Comparison of ENCODE assay signal across 8 cellular contexts in genomic region chr22:49934891-49935557, GRCh38. TPM values are rescaled to one million over a fixed set of nuclear protein-coding genes. Genes with fewer than 3 reads are reported as not detected.
DNase-seq lines count a peak whose midpoint lies in the region; ATAC-seq, FAIRE-seq and TF ChIP-seq lines count a peak whose summit lies in the region.

No MANE protein-coding gene starts in this region.

- no peak for TF ChIP-seq POLR2A in H1 (IDR thresholded peaks at IDR 0.05; ENCODE audit: control extremely low read depth in 1 of 2, low read depth in 2 of 2, low read length in 2 of 2)

- peak; percentile 77 to 86 (median 81) for DNase-seq in CD4-positive, alpha-beta memory T cell
- peak; percentile 12 for DNase-seq in MV-4-11 (lab: John Stamatoyannopoulos, UW)
- peak; percentile 90 for DNase-seq in activated CD4-positive, alpha-beta memory T cell treated with anti-CD3 and anti-CD28 coated beads, Interleukin-2, amount 10 ng/mL, durations not matched to agents 7 days and 5 days
- peak in 1 of 2 experiments; percentile 77 for DNase-seq in H1 (ENCODE audit: low read depth in 1 of 2, low spot score in 2 of 2)
- DNase-seq in midbrain (lab: John Stamatoyannopoulos, UW), result peak; percentile 34
- DNase-seq in stimulated activated CD8-positive, alpha-beta memory T cell treated with anti-CD3 and anti-CD28 coated beads, Interleukin-7, amount 100 ng/mL, for 24 hours (ENCODE audit: low read depth), result peak; percentile 79
- DNase-seq in foreskin keratinocyte, result no peak
- DNase-seq in GF-D8 (lab: John Stamatoyannopoulos, UW), result no peak

- TF ChIP-seq CTCF in H1 (IDR thresholded peaks at IDR 0.05; ENCODE audit: control extremely low read depth in 1 of 3, insufficient read depth in 1 of 3, low read depth in 1 of 3, low read length in 3 of 3) (no peak), foreskin keratinocyte (conservative IDR thresholded peaks at IDR 0.05) (no peak)

- H3K79me1 ChIP-seq in H1 (ENCODE audit: low read depth, low read length), result no peaks in the 10 kb centered on the region; the same call in 1 of the 2 replicates

- H2BK15ac ChIP-seq in H1 (ENCODE audit: low read length), result peak overlapping the region; percentile 46; the same call in 1 of the 2 replicates

- peaks cover 0 to 7% of the 10 kb centered on the region in 2 experiments for H4K20me1 ChIP-seq in H1 (replicated peaks in 1 of 2; ENCODE audit: control insufficient read depth in 1 of 2, insufficient read depth in 2 of 2, low read length in 2 of 2)

- peak overlapping the region; percentile 38 for H3K4ac ChIP-seq in H1 (replicated peaks; ENCODE audit: insufficient read length, low read depth, low read length)

- CTCF ChIA-PET in CD4-positive, alpha-beta memory T cell (lab: Charles Lee; ENCODE audit: partially characterized antibody), result no interaction called here
- CTCF ChIA-PET in activated CD4-positive, alpha-beta memory T cell treated with anti-CD3 and anti-CD28 coated beads, Interleukin-2, amount 10 ng/mL, durations not matched to agents 7 days and 5 days (lab: Charles Lee), result no interaction called here
- CTCF ChIA-PET in H1 (lab: Charles Lee; ENCODE audit: partially characterized antibody), result no interaction called here

- no peak for TF ChIP-seq EP300 in H1 (IDR thresholded peaks at IDR 0.05; ENCODE audit: borderline replicate concordance in 1 of 2, low read depth in 2 of 2, low read length in 2 of 2)

- intact Hi-C loops in CD4-positive, alpha-beta memory T cell (cut with micrococcal nuclease), result loop anchor here (10.0 kb wide), 1 partner anchor 250 kb away; the partner anchor contains the start of gene TRABD

- no peak overlapping the region; the same call in 1 of the 2 replicates for H4K8ac ChIP-seq in H1 (ENCODE audit: extremely low read depth, insufficient read depth, low read length)

- peaks cover 14 to 49% (median 26%) of the 10 kb centered on the region in 4 donors for H3K4me1 Mint-ChIP-seq in CD4-positive, alpha-beta memory T cell
- H3K4me1 Mint-ChIP-seq in activated CD4-positive, alpha-beta memory T cell treated with anti-CD3 and anti-CD28 coated beads, Interleukin-2, amount 10 ng/mL, durations not matched to agents 7 days and 5 days, result peaks cover 44% of the 10 kb centered on the region

- peaks cover 0 to 3% of the 10 kb centered on the region in 2 donors for H3K36me3 Mint-ChIP-seq in CD4-positive, alpha-beta memory T cell
- H3K36me3 Mint-ChIP-seq in activated CD4-positive, alpha-beta memory T cell treated with anti-CD3 and anti-CD28 coated beads, Interleukin-2, amount 10 ng/mL, durations not matched to agents 7 days and 5 days (ENCODE audit: low read depth), result no peaks in the 10 kb centered on the region

- peak overlapping the region in 1 of 2 donors; percentile 18 for H3K4me3 ChIP-seq in CD4-positive, alpha-beta memory T cell (ENCODE audit: low read length in 2 of 2)
- H3K4me3 ChIP-seq in H1 (ENCODE audit: extremely low read depth in 1 of 4, insufficient read depth in 2 of 4, low read depth in 3 of 4, low read length in 4 of 4), result peak overlapping the region in 2 of 4 experiments; percentile 21 to 61; a peak in 4 of 8 replicates

- H3K27ac ChIP-seq in CD4-positive, alpha-beta memory T cell (ENCODE audit: low read depth, low read length), result peak overlapping the region; percentile 88
- H3K27ac ChIP-seq in H1 (ENCODE audit: low read depth, low read length) (no peak overlapping the region), foreskin keratinocyte (no peak overlapping the region)

- H3K23me2 ChIP-seq in H1 (ENCODE audit: low read depth, low read length), result peaks cover 8% of the 10 kb centered on the region; the same call in 1 of the 2 replicates

- no peaks in the 10 kb centered on the region for H3K36me3 ChIP-seq in CD4-positive, alpha-beta memory T cell (ENCODE audit: insufficient read depth, low read length)
- H3K36me3 ChIP-seq in H1 (ENCODE audit: control insufficient read depth in 2 of 4, insufficient read depth in 4 of 4, low read length in 3 of 4), result no peaks in the 10 kb centered on the region

- peak overlapping the region; percentile 90 for H3K18ac ChIP-seq in H1 (ENCODE audit: extremely low read depth, low read length)

- H2BK120ac ChIP-seq in H1 (replicated peaks; ENCODE audit: low read depth, low read length), result no peak overlapping the region

- no peak overlapping the region for H3K23ac ChIP-seq in H1 (ENCODE audit: insufficient read length)

- TF ChIP-seq RAD21 in H1 (IDR thresholded peaks at IDR 0.05 in 1 of 2, conservative IDR thresholded peaks at IDR 0.05 in 1 of 2; ENCODE audit: low read depth in 2 of 2, low read length in 2 of 2), result no peak

- H3K27me3 ChIP-seq in CD4-positive, alpha-beta memory T cell (ENCODE audit: insufficient read depth, low read length), result no peaks in the 10 kb centered on the region
- peaks cover 0 to 6% (median 5%) of the 10 kb centered on the region in 4 experiments; a peak in 6 of 7 replicates for H3K27me3 ChIP-seq in H1 (replicated peaks in 1 of 4; ENCODE audit: control insufficient read depth in 3 of 4, extremely low read depth in 1 of 4, insufficient read depth in 3 of 4, low read length in 3 of 4)
- peaks cover under 1% of the 10 kb centered on the region for H3K27me3 ChIP-seq in foreskin keratinocyte

- no peaks in the 10 kb centered on the region for H3K9me3 Mint-ChIP-seq in CD4-positive, alpha-beta memory T cell
- H3K9me3 Mint-ChIP-seq in activated CD4-positive, alpha-beta memory T cell treated with anti-CD3 and anti-CD28 coated beads, Interleukin-2, amount 10 ng/mL, durations not matched to agents 7 days and 5 days, result no peaks in the 10 kb centered on the region

- no peak overlapping the region for H3K56ac ChIP-seq in H1 (replicated peaks; ENCODE audit: insufficient read length, low read depth, low read length)

- H2AK5ac ChIP-seq in H1 (ENCODE audit: low read depth, low read length), result no peak overlapping the region

- H2BK5ac ChIP-seq in H1 (ENCODE audit: low read depth, low read length), result no peak overlapping the region; the same call in 1 of the 2 replicates

- H3K14ac ChIP-seq in H1 (ENCODE audit: insufficient read length), result no peak overlapping the region

- 18% methylated on average over 13 of the region's 56 CpGs; no CpG with 5 or more reads in 1 of the 2 experiments for WGBS in H1 (ENCODE audit: extremely low coverage in 1 of 2, insufficient coverage in 1 of 2, insufficient read length in 1 of 2, insufficient replicate concordance in 2 of 2, low coverage in 1 of 2, low lambda C conversion rate in 2 of 2, missing lambda C conversion rate in 1 of 2), 2 experiments

- peaks cover 58% of the 10 kb centered on the region for H3K4me1 ChIP-seq in CD4-positive, alpha-beta memory T cell (ENCODE audit: insufficient read depth, low read length)
- H3K4me1 ChIP-seq in H1 (replicated peaks in 1 of 4; ENCODE audit: control insufficient read depth in 3 of 4, insufficient read depth in 4 of 4, low read length in 3 of 4) (peaks cover 5 to 21% (median 11%) of the 10 kb centered on the region in 4 experiments), foreskin keratinocyte (no peaks in the 10 kb centered on the region)

- H3K79me2 ChIP-seq in H1 (ENCODE audit: control insufficient read depth in 1 of 2, insufficient read depth in 2 of 2, low read length in 2 of 2), result no peaks in the 10 kb centered on the region

- FAIRE-seq in H1 (lab: Jason Lieb, UNC), result no peak

- peak overlapping the region; percentile 53 for H4K5ac ChIP-seq in H1 (ENCODE audit: insufficient read length, low read depth, low read length)

- no peak for ATAC-seq in foreskin keratinocyte

- peak overlapping the region; percentile 27; the same call in 1 of the 2 replicates for H2BK12ac ChIP-seq in H1 (ENCODE audit: low read depth, low read length)

- H3K4me3 Mint-ChIP-seq in CD4-positive, alpha-beta memory T cell, result peak overlapping the region in 4 of 8 donors; percentile 6 to 72 (median 27)
- H3K4me3 Mint-ChIP-seq in activated CD4-positive, alpha-beta memory T cell treated with anti-CD3 and anti-CD28 coated beads, Interleukin-2, amount 10 ng/mL, durations not matched to agents 7 days and 5 days, result peak overlapping the region; percentile 59

- H3K9me3 ChIP-seq in CD4-positive, alpha-beta memory T cell (ENCODE audit: control insufficient read depth in 1 of 2, low read length in 2 of 2), result no peaks in the 10 kb centered on the region
- no peaks in the 10 kb centered on the region for H3K9me3 ChIP-seq in H1 (ENCODE audit: insufficient read depth in 2 of 2, low read depth in 1 of 2, low read length in 1 of 2)

- H3K9ac ChIP-seq in H1 (replicated peaks in 1 of 4; ENCODE audit: extremely low read depth in 1 of 4, low read depth in 3 of 4, low read length in 3 of 4), result no peak overlapping the region

- no peak overlapping the region for H2AFZ ChIP-seq in H1 (ENCODE audit: low read length)

- H3K4me2 ChIP-seq in H1 (ENCODE audit: insufficient read depth in 1 of 2, low read depth in 2 of 2, low read length in 2 of 2), result peak overlapping the region; percentile 54 to 76; a peak in 3 of 4 replicates

- peak overlapping the region; percentile 40 for H4K91ac ChIP-seq in H1 (replicated peaks; ENCODE audit: insufficient read length, low read length)

- peak overlapping the region in 6 of 7 donors; percentile 48 to 96 (median 63) for H3K27ac Mint-ChIP-seq in CD4-positive, alpha-beta memory T cell
- H3K27ac Mint-ChIP-seq in activated CD4-positive, alpha-beta memory T cell treated with anti-CD3 and anti-CD28 coated beads, Interleukin-2, amount 10 ng/mL, durations not matched to agents 7 days and 5 days, result peak overlapping the region; percentile 68

- no peak overlapping the region for H2BK20ac ChIP-seq in H1 (ENCODE audit: low read length)

- H3K27me3 Mint-ChIP-seq in CD4-positive, alpha-beta memory T cell, result no peaks in the 10 kb centered on the region
- no peaks in the 10 kb centered on the region for H3K27me3 Mint-ChIP-seq in activated CD4-positive, alpha-beta memory T cell treated with anti-CD3 and anti-CD28 coated beads, Interleukin-2, amount 10 ng/mL, durations not matched to agents 7 days and 5 days

- POLR2A ChIA-PET in CD4-positive, alpha-beta memory T cell (lab: Charles Lee; ENCODE audit: partially characterized antibody), result interaction anchor here (1.8 to 3.2 kb wide), 2 partner anchors 27 to 36 kb away, joined by 14 to 80 read pairs; partner anchors contain the start of gene PIM3
- POLR2A ChIA-PET in activated CD4-positive, alpha-beta memory T cell treated with anti-CD3 and anti-CD28 coated beads, Interleukin-2, amount 10 ng/mL, durations not matched to agents 7 days and 5 days (lab: Charles Lee), result interaction anchor here (1.0 to 3.2 kb wide), 3 partner anchors 9 to 32 kb away, joined by 5 to 55 read pairs (median 14); partner anchors contain the start of gene PIM3
- POLR2A ChIA-PET in H1 (lab: Charles Lee; ENCODE audit: partially characterized antibody), result no interaction called here

RNA-seq across cellular contexts. Expression of gene CRELD2, which starts 16.6 kb away (rescaled TPM):
- total RNA-seq in CD4-positive, alpha-beta memory T cell, result 10 to 100 TPM; 36.0 to 36.2 TPM
- 10 to 100 TPM; 40.2 to 46.1 TPM for polyA plus RNA-seq in CD4-positive, alpha-beta memory T cell
- 10 to 100 TPM; 50.0 to 51.2 TPM for total RNA-seq in activated CD4-positive, alpha-beta memory T cell treated with anti-CD3 and anti-CD28 coated beads, Interleukin-2, amount 10 ng/mL, durations not matched to agents 7 days and 5 days
- total RNA-seq in H1 (2021; fragmentation: NEBNext Ultra II Directional; extraction: Animal tissue kit (Norgen Biotek cat#: 25700)), result 36.6 and 39.4 TPM in 2 replicates
- 24.5 and 34.3 TPM in 2 replicates for polyA plus RNA-seq in H1 (2011; rRNA removed)
- polyA plus RNA-seq in H1 (2011; cell fraction: cytosol; rRNA removed), result 35.6 TPM
- 52.5 TPM for polyA plus RNA-seq in H1 (2011; cell fraction: nucleus; rRNA removed)
- 19.3 to 35.8 TPM (median 34.6 TPM) in 4 replicates for polyA plus RNA-seq in H1 (2012, experiment 1 of 2)
- 23.7 TPM for polyA plus RNA-seq in H1 (2012, experiment 2 of 2)
- polyA plus RNA-seq in H1 (2013, experiment 1 of 2), result 24.9 TPM
- polyA plus RNA-seq in H1 (2013, experiment 2 of 2), result 26.3 TPM
- 6.1 and 8.2 TPM in 2 replicates for polyA minus RNA-seq in H1 (2011; rRNA and poly(A)+ RNA removed)
- polyA minus RNA-seq in H1 (2011; cell fraction: cytosol; rRNA and poly(A)+ RNA removed), result 8.7 TPM
- 8.0 TPM for polyA minus RNA-seq in H1 (2011; cell fraction: nucleus; rRNA and poly(A)+ RNA removed)
- total RNA-seq in foreskin keratinocyte, result 35.9 and 43.2 TPM in 2 replicates
- 46.6 and 61.7 TPM in 2 replicates for polyA plus RNA-seq in foreskin keratinocyte

RNA-seq across cellular contexts. Expression of gene ALG12, which starts 16.8 kb away (rescaled TPM):
- total RNA-seq in CD4-positive, alpha-beta memory T cell, result 10 to 100 TPM; 19.6 to 27.2 TPM
- 10 to 100 TPM; 16.9 to 19.0 TPM for polyA plus RNA-seq in CD4-positive, alpha-beta memory T cell
- 10 to 100 TPM; 14.7 to 20.6 TPM for total RNA-seq in activated CD4-positive, alpha-beta memory T cell treated with anti-CD3 and anti-CD28 coated beads, Interleukin-2, amount 10 ng/mL, durations not matched to agents 7 days and 5 days
- 22.5 and 25.0 TPM in 2 replicates for total RNA-seq in H1 (2021; fragmentation: NEBNext Ultra II Directional; extraction: Animal tissue kit (Norgen Biotek cat#: 25700))
- 13.4 and 24.1 TPM in 2 replicates for polyA plus RNA-seq in H1 (2011; rRNA removed)
- 16.1 TPM for polyA plus RNA-seq in H1 (2011; cell fraction: cytosol; rRNA removed)
- polyA plus RNA-seq in H1 (2011; cell fraction: nucleus; rRNA removed), result 28.5 TPM
- 14.6 to 25.7 TPM (median 22.3 TPM) in 4 replicates for polyA plus RNA-seq in H1 (2012, experiment 1 of 2)
- polyA plus RNA-seq in H1 (2012, experiment 2 of 2), result 19.9 TPM
- 23.8 TPM for polyA plus RNA-seq in H1 (2013, experiment 1 of 2)
- polyA plus RNA-seq in H1 (2013, experiment 2 of 2), result 25.7 TPM
- 20.3 and 23.2 TPM in 2 replicates for polyA minus RNA-seq in H1 (2011; rRNA and poly(A)+ RNA removed)
- polyA minus RNA-seq in H1 (2011; cell fraction: cytosol; rRNA and poly(A)+ RNA removed), result 11.2 TPM
- polyA minus RNA-seq in H1 (2011; cell fraction: nucleus; rRNA and poly(A)+ RNA removed), result 7.9 TPM
- total RNA-seq in foreskin keratinocyte, result 12.7 and 15.4 TPM in 2 replicates
- polyA plus RNA-seq in foreskin keratinocyte, result 16.2 and 17.5 TPM in 2 replicates

RNA-seq across cellular contexts. Expression of gene PIM3, which starts 25.5 kb away (rescaled TPM):
- total RNA-seq in CD4-positive, alpha-beta memory T cell, result 10 to 100 TPM; 58.8 to 62.3 TPM
- polyA plus RNA-seq in CD4-positive, alpha-beta memory T cell, result 10 to 100 TPM; 48.1 to 49.7 TPM
- 10 to 100 TPM; 60.1 to 62.3 TPM for total RNA-seq in activated CD4-positive, alpha-beta memory T cell treated with anti-CD3 and anti-CD28 coated beads, Interleukin-2, amount 10 ng/mL, durations not matched to agents 7 days and 5 days
- total RNA-seq in H1 (2021; fragmentation: NEBNext Ultra II Directional; extraction: Animal tissue kit (Norgen Biotek cat#: 25700)), result 30.0 and 31.2 TPM in 2 replicates
- polyA plus RNA-seq in H1 (2011; rRNA removed) (22.6 and 40.2 TPM in 2 replicates), foreskin keratinocyte (13.6 and 16.6 TPM in 2 replicates)
- 20.5 TPM for polyA plus RNA-seq in H1 (2011; cell fraction: cytosol; rRNA removed)
- 43.4 TPM for polyA plus RNA-seq in H1 (2011; cell fraction: nucleus; rRNA removed)
- 16.0 to 28.8 TPM (median 24.5 TPM) in 4 replicates for polyA plus RNA-seq in H1 (2012, experiment 1 of 2)
- 23.8 TPM for polyA plus RNA-seq in H1 (2012, experiment 2 of 2)
- 20.9 TPM for polyA plus RNA-seq in H1 (2013, experiment 1 of 2)
- polyA plus RNA-seq in H1 (2013, experiment 2 of 2), result 21.1 TPM
- polyA minus RNA-seq in H1 (2011; rRNA and poly(A)+ RNA removed), result 3.8 and 3.9 TPM in 2 replicates
- polyA minus RNA-seq in H1 (2011; cell fraction: cytosol; rRNA and poly(A)+ RNA removed), result 17.7 TPM
- polyA minus RNA-seq in H1 (2011; cell fraction: nucleus; rRNA and poly(A)+ RNA removed), result 20.5 TPM
- total RNA-seq in foreskin keratinocyte, result 11.9 and 15.8 TPM in 2 replicates

Comparison
In these comparisons a context has a peak if more than half of its experiments do, and no peak if none do; other contexts are left out.
1. DNase-seq: peak in CD4-positive, alpha-beta memory T cell (5 of 5), MV-4-11 (single experiment), activated CD4-positive, alpha-beta memory T cell treated with anti-CD3 and anti-CD28 coated beads, Interleukin-2, amount 10 ng/mL, durations not matched to agents 7 days and 5 days (single experiment), midbrain (single experiment) and stimulated activated CD8-positive, alpha-beta memory T cell treated with anti-CD3 and anti-CD28 coated beads, Interleukin-7, amount 100 ng/mL, for 24 hours (single experiment); none in foreskin keratinocyte (0 of 2) and GF-D8 (single experiment).